ENCODE assay signal across 35 cellular contexts in genomic region chr2:188966728-188967127, GRCh38. TPM values are rescaled to one million over a fixed set of nuclear protein-coding genes. Genes with fewer than 3 reads are reported as not detected.
DNase-seq lines count a peak whose midpoint lies in the region; ATAC-seq and TF ChIP-seq lines count a peak whose summit lies in the region.
"Had no signal": no experiment of that assay in that cellular context is flagged by ENCODE, and none has a peak within 500 bp of the region (broad histone marks: within the 10 kb centered on the region; RNA-seq: fewer than 3 reads in every experiment).

No MANE protein-coding gene starts in this region.

- no peak overlapping the region for H3K27ac Mint-ChIP-seq in Calu3 (ENCODE audit: unreplicated experiment)
- H3K27ac Mint-ChIP-seq: activated CD4-positive, alpha-beta memory T cell treated with anti-CD3 and anti-CD28 coated beads for 36 hours; activated naive CD4-positive, alpha-beta T cell treated with anti-CD3 and anti-CD28 coated beads, Interleukin-2, amount 50 U/mL, for 24 hours; activated T-helper 17 cell treated with anti-CD3 and anti-CD28 coated beads, Interleukin-2, amount 50 U/mL, for 72 hours; CD8-positive, alpha-beta T cell; immature natural killer cell; stimulated activated memory B cell treated with anti-CD40 and anti-IgM and Interleukin-4, amounts not matched to agents 10 μg/mL and 1 μg/mL and 100 μg/mL, for 72 hours had no signal

- WGBS in right cardiac atrium = 77% methylated on average over 3 of the region's 3 CpGs

- intact Hi-C loops in left ventricle myocardium inferior (cut with micrococcal nuclease) = no loop called here
- intact Hi-C loops in Right ventricle myocardium inferior (cut with DNase I) = no loop called here
- intact Hi-C loops in right cardiac atrium (cut with DNase I) = loop anchor here in 1 of 4 donors (10.0 kb wide), 1 partner anchor 72 kb away; no protein-coding TSS in a partner anchor
- intact Hi-C loops in Calu3 (cut with micrococcal nuclease; ENCODE audit: unreplicated experiment) = no loop called here

- H3K27me3 ChIP-seq in left ventricle myocardium inferior (ENCODE audit: low read depth) (no peaks in the 10 kb centered on the region), right cardiac atrium (ENCODE audit: control insufficient read depth, insufficient read depth) (no peaks in the 10 kb centered on the region)
- H3K27me3 ChIP-seq: spleen had no signal

- CTCF ChIA-PET in Calu3 (lab: Charles Lee) = no interaction called here

- H3K27me3 Mint-ChIP-seq in activated T-cell treated with anti-CD3 and anti-CD28 coated beads, Interleukin-2, amount 50 U/mL, for 4 hours (ENCODE audit: low read depth) = no peaks in the 10 kb centered on the region
- H3K27me3 Mint-ChIP-seq in Calu3 (ENCODE audit: unreplicated experiment) = no peaks in the 10 kb centered on the region
- H3K27me3 Mint-ChIP-seq: central memory CD8-positive, alpha-beta T cell; stimulated activated memory B cell treated with anti-CD40 and anti-IgM and Interleukin-4, amounts not matched to agents 10 μg/mL and 1 μg/mL and 100 μg/mL, for 72 hours had no signal

- H3K27ac ChIP-seq in left ventricle myocardium inferior (replicated peaks) = peak overlapping the region; percentile 82
- peak overlapping the region; percentile 29 for H3K27ac ChIP-seq in right cardiac atrium (ENCODE audit: low read length)
- H3K27ac ChIP-seq: KMS-11, psoas muscle, spleen had no signal

- no peaks in the 10 kb centered on the region for H3K9me3 Mint-ChIP-seq in activated T-cell treated with anti-CD3 and anti-CD28 coated beads, Interleukin-2, amount 50 U/mL, for 4 hours
- no peaks in the 10 kb centered on the region for H3K9me3 Mint-ChIP-seq in Calu3 (ENCODE audit: low read depth, unreplicated experiment)
- H3K9me3 Mint-ChIP-seq: activated CD4-positive, alpha-beta memory T cell treated with anti-CD3 and anti-CD28 coated beads for 36 hours; activated naive CD4-positive, alpha-beta T cell treated with anti-CD3 and anti-CD28 coated beads, Interleukin-2, amount 50 U/mL, for 24 hours; activated T-helper 17 cell treated with anti-CD3 and anti-CD28 coated beads, Interleukin-2, amount 50 U/mL, for 72 hours; CD8-positive, alpha-beta T cell; central memory CD8-positive, alpha-beta T cell; stimulated activated memory B cell treated with anti-CD40 and anti-IgM and Interleukin-4, amounts not matched to agents 10 μg/mL and 1 μg/mL and 100 μg/mL, for 72 hours had no signal

- H3K9me3 ChIP-seq in left ventricle myocardium inferior (replicated peaks) = peaks cover under 1% of the 10 kb centered on the region
- no peaks in the 10 kb centered on the region for H3K9me3 ChIP-seq in right cardiac atrium (ENCODE audit: control insufficient read depth, low read length)
- H3K9me3 ChIP-seq: psoas muscle had no signal

- H3K4me1 ChIP-seq in left ventricle myocardium inferior (no peaks in the 10 kb centered on the region), right cardiac atrium (ENCODE audit: control insufficient read depth, insufficient read depth, low read length) (no peaks in the 10 kb centered on the region)
- H3K4me1 ChIP-seq: psoas muscle, spleen had no signal

- H3K4me3 Mint-ChIP-seq in activated T-cell treated with anti-CD3 and anti-CD28 coated beads, Interleukin-2, amount 50 U/mL, for 4 hours = no peak overlapping the region
- no peak overlapping the region for H3K4me3 Mint-ChIP-seq in Calu3 (ENCODE audit: low read depth, unreplicated experiment)
- H3K4me3 Mint-ChIP-seq: activated CD4-positive, alpha-beta memory T cell treated with anti-CD3 and anti-CD28 coated beads for 36 hours; activated naive CD4-positive, alpha-beta T cell treated with anti-CD3 and anti-CD28 coated beads, Interleukin-2, amount 50 U/mL, for 24 hours; activated T-helper 17 cell treated with anti-CD3 and anti-CD28 coated beads, Interleukin-2, amount 50 U/mL, for 72 hours; CD8-positive, alpha-beta T cell; central memory CD8-positive, alpha-beta T cell; immature natural killer cell; naive thymus-derived CD8-positive, alpha-beta T cell; stimulated activated memory B cell treated with anti-CD40 and anti-IgM and Interleukin-4, amounts not matched to agents 10 μg/mL and 1 μg/mL and 100 μg/mL, for 72 hours had no signal

- H3K36me3 ChIP-seq in left ventricle myocardium inferior = no peaks in the 10 kb centered on the region
- H3K36me3 ChIP-seq: spleen had no signal

- no peaks in the 10 kb centered on the region for H3K36me3 Mint-ChIP-seq in activated T-cell treated with anti-CD3 and anti-CD28 coated beads, Interleukin-2, amount 50 U/mL, for 4 hours (ENCODE audit: insufficient read depth)
- H3K36me3 Mint-ChIP-seq in Calu3 (ENCODE audit: insufficient read depth, unreplicated experiment) = no peaks in the 10 kb centered on the region
- H3K36me3 Mint-ChIP-seq: activated CD4-positive, alpha-beta memory T cell treated with anti-CD3 and anti-CD28 coated beads for 36 hours; activated naive CD4-positive, alpha-beta T cell treated with anti-CD3 and anti-CD28 coated beads, Interleukin-2, amount 50 U/mL, for 24 hours; CD8-positive, alpha-beta T cell; immature natural killer cell; naive thymus-derived CD8-positive, alpha-beta T cell; stimulated activated memory B cell treated with anti-CD40 and anti-IgM and Interleukin-4, amounts not matched to agents 10 μg/mL and 1 μg/mL and 100 μg/mL, for 72 hours had no signal

- H3K4me3 ChIP-seq in left ventricle myocardium inferior (no peak overlapping the region), right cardiac atrium (ENCODE audit: low read length) (no peak overlapping the region), skeletal muscle cell (ENCODE audit: low read depth, low read length) (no peak overlapping the region)
- H3K4me3 ChIP-seq: dorsolateral prefrontal cortex, psoas muscle, spleen had no signal

- H3K4me1 Mint-ChIP-seq in activated T-cell treated with anti-CD3 and anti-CD28 coated beads, Interleukin-2, amount 50 U/mL, for 4 hours (ENCODE audit: low read depth) = no peaks in the 10 kb centered on the region
- H3K4me1 Mint-ChIP-seq in Calu3 (ENCODE audit: low read depth, unreplicated experiment) = no peaks in the 10 kb centered on the region
- H3K4me1 Mint-ChIP-seq: activated naive CD4-positive, alpha-beta T cell treated with anti-CD3 and anti-CD28 coated beads, Interleukin-2, amount 50 U/mL, for 24 hours; activated T-helper 17 cell treated with anti-CD3 and anti-CD28 coated beads, Interleukin-2, amount 50 U/mL, for 72 hours; central memory CD8-positive, alpha-beta T cell; immature natural killer cell; naive thymus-derived CD8-positive, alpha-beta T cell; stimulated activated memory B cell treated with anti-CD40 and anti-IgM and Interleukin-4, amounts not matched to agents 10 μg/mL and 1 μg/mL and 100 μg/mL, for 72 hours had no signal

- TF ChIP-seq CTCF in left ventricle myocardium inferior (IDR thresholded peaks at IDR 0.05; ENCODE audit: borderline replicate concordance) (no peak), Calu3 (IDR thresholded peaks at IDR 0.05; ENCODE audit: unreplicated experiment) (no peak)

- ATAC-seq in Right ventricle myocardium inferior (no peak), right cardiac atrium (peak in 1 of 2 donors; percentile 69)
- ATAC-seq in activated T-cell treated with anti-CD3 and anti-CD28 coated beads, Interleukin-2, amount 50 U/mL, for 4 hours = no peak
- ATAC-seq: activated CD4-positive, CD25-positive, alpha-beta regulatory T cell treated with anti-CD3 and anti-CD28 coated beads, Interleukin-2, amount 50 U/mL, for 24 hours; CD8-positive, alpha-beta T cell; naive thymus-derived CD8-positive, alpha-beta T cell; stimulated activated memory B cell treated with anti-CD40 and anti-IgM and Interleukin-4, amounts not matched to agents 10 μg/mL and 1 μg/mL and 100 μg/mL, for 72 hours had no signal

- no TSS peak for BruUV-seq in Calu3 (replicated peaks; lab: Mats Ljungman, UMichigan)

- no peak for DNase-seq in left ventricle myocardium inferior
- DNase-seq in Right ventricle myocardium inferior (ENCODE audit: missing footprints) = no peak
- no peak for DNase-seq in right cardiac atrium
- DNase-seq in skeletal muscle cell (ENCODE audit: low read depth) = peak; percentile 56
- no peak for DNase-seq in activated T-cell treated with anti-CD3 and anti-CD28 coated beads, Interleukin-2, amount 50 U/mL, for 4 hours
- no peak for DNase-seq in Calu3
- no peak for DNase-seq in NCI-H345 treated with DMSO at 0.1 percent for 48 hours (lab: John Stamatoyannopoulos, UW; ENCODE audit: unreplicated experiment)
- DNase-seq in NCI-H187 treated with DMSO at 0.1 percent for 48 hours (lab: John Stamatoyannopoulos, UW) = no peak
- DNase-seq: activated CD4-positive, alpha-beta memory T cell treated with anti-CD3 and anti-CD28 coated beads for 36 hours; activated CD8-positive, alpha-beta memory T cell treated with anti-CD3 and anti-CD28 coated beads, Interleukin-2, amount 50 U/mL, for 48 hours; CD8-positive, alpha-beta T cell; DMS 273 treated with DMSO at 0.1 percent for 48 hours; dorsolateral prefrontal cortex; foreskin fibroblast; hypothalamus; immature natural killer cell; mesendoderm; MM.1S; naive thymus-derived CD8-positive, alpha-beta T cell; NCI-H1417 treated with DMSO at 0.1 percent for 48 hours; NCI-H2081 treated with DMSO at 0.1 percent for 48 hours; NCI-H345; NCI-H82; occipital lobe; psoas muscle; RPMI8226; spleen; stimulated activated CD4-positive, alpha-beta T cell treated with anti-CD3 and anti-CD28 coated beads, Interleukin-4, amount 100 ng/mL, for 4 hours; T-helper 1 cell had no signal

RNA-seq across cellular contexts. Expression of gene COL3A1, which starts 7.4 kb away (rescaled TPM):
- total RNA-seq in left ventricle myocardium inferior (98.5 TPM), Right ventricle myocardium inferior (72.7 TPM), right cardiac atrium (100 to 1,000 TPM; 104 to 343 (median 177) TPM), Calu3 (2022) (not detected in 2 replicates)
- polyA plus RNA-seq in right cardiac atrium = 48.2 TPM
- total RNA-seq in activated T-cell treated with anti-CD3 and anti-CD28 coated beads, Interleukin-2, amount 50 U/mL, for 4 hours = under 1 TPM; 0.42 to 0.76 (median 0.73) TPM
- total RNA-seq: activated CD4-positive, alpha-beta memory T cell treated with anti-CD3 and anti-CD28 coated beads for 36 hours; CD8-positive, alpha-beta T cell; naive thymus-derived CD8-positive, alpha-beta T cell had no signal
- polyA plus RNA-seq: immature natural killer cell; naive thymus-derived CD8-positive, alpha-beta T cell had no signal

Comparison
In these comparisons a context has a peak if more than half of its experiments do, and no peak if none do; other contexts are left out.
1. RNA of gene COL3A1, which starts 7.4 kb away (total RNA-seq): 104 to 343 TPM in right cardiac atrium, 98.5 TPM in left ventricle myocardium inferior (single experiment) and 72.7 TPM in Right ventricle myocardium inferior (single experiment); 0.42 to 0.76 TPM in activated T-cell treated with anti-CD3 and anti-CD28 coated beads, Interleukin-2, amount 50 U/mL, for 4 hours and not detected in Calu3; every median in the first group is over 10 times any median in the second.